In the genomic region with DNA sequence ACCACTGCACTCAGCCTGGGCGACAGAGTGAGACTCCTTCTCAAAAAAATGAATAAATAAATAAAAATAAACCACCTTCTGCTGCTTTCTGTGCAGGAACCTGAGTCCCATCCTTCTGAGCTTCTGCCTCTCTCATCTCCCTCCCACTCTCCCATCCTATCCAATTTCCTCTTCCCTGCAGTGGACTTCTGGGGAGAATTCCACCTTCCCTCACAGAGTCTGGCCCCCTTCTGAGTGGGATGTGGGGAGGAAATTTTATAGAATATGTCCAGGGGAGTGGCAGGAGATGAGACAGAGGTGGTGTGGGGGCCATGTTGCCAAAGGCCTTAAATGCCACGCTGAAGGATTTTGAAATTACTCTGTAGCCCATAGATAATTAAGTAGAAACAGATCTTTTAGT, we compare ENCODE assay signal across 16 cellular contexts. TPM values are rescaled to one million over a fixed set of nuclear protein-coding genes. Genes with fewer than 3 reads are reported as not detected.
DNase-seq lines count a peak whose midpoint lies in the region; ATAC-seq and TF ChIP-seq lines count a peak whose summit lies in the region.
"Had no signal": no experiment of that assay in that cellular context is flagged by ENCODE, and none has a peak within 500 bp of the region (broad histone marks: within the 10 kb centered on the region; RNA-seq: fewer than 3 reads in every experiment).

No MANE protein-coding gene starts in this region.

- H3K27ac ChIP-seq in HEK293 (ENCODE audit: extremely low read depth, low read depth, low read length) (no peak overlapping the region), upper lobe of left lung (peak overlapping the region in 3 of 4 donors; percentile 17 to 72 (median 69))
- H3K27ac ChIP-seq: 22Rv1, BLaER1 had no signal

- H3K9me3 ChIP-seq in HEK293 (ENCODE audit: control insufficient read depth, insufficient read depth, low read depth, low read length): no peaks in the 10 kb centered on the region
- H3K9me3 ChIP-seq in upper lobe of left lung: no peaks in the 10 kb centered on the region
- H3K9me3 ChIP-seq: A549, BLaER1 had no signal

- DNase-seq in AG08396 (ENCODE audit: low spot score) (peak; percentile 0), upper lobe of left lung (no peak), SW 1271 (lab: John Stamatoyannopoulos, UW) (no peak)
- DNase-seq: BE2C; C1 segment of cervical spinal cord; CD4-positive, alpha-beta memory T cell; CD4-positive, CD25-positive, alpha-beta regulatory T cell; CD8-positive, alpha-beta memory T cell; COR-L47; DMS79 treated with DMSO at 0.1 percent for 48 hours; GF-D8 had no signal

- H3K36me3 ChIP-seq in HEK293 (ENCODE audit: control insufficient read depth in 2 of 2, insufficient read depth in 1 of 2, low read length in 2 of 2) (no peaks in the 10 kb centered on the region), upper lobe of left lung (no peaks in the 10 kb centered on the region)
- H3K36me3 ChIP-seq: BE2C, BLaER1 had no signal

- TF ChIP-seq CTCF in HEK293 (tag by site-specific recombination; IDR thresholded peaks at IDR 0.05): no peak
- TF ChIP-seq CTCF in upper lobe of left lung (IDR thresholded peaks at IDR 0.05): no peak

- POLR2A ChIA-PET in HEK293 (lab: Yijun Ruan, JAX): no interaction called here

- CTCF ChIA-PET in HEK293 (lab: Yijun Ruan, JAX): interaction anchor here (0.7 to 4.2 kb wide), 7 partner anchors 22 to 1320 kb away, joined by 3 to 30 read pairs (median 3); a partner anchor contains a TSS

- H3K4me3 ChIP-seq in HEK293 (ENCODE audit: low read depth, low read length) (no peak overlapping the region), upper lobe of left lung (no peak overlapping the region)
- H3K4me3 ChIP-seq: A549, BLaER1 had no signal

- 80 to 82% methylated on average over 2 of the region's 2 CpGs for WGBS in upper lobe of left lung, 2 donors

- no peak for TF ChIP-seq POLR2A in upper lobe of left lung (IDR thresholded peaks at IDR 0.05)

- no peak for TF ChIP-seq EP300 in upper lobe of left lung (IDR thresholded peaks at IDR 0.05)

- peaks cover 0 to 5% (median under 1%) of the 10 kb centered on the region in 4 donors for H3K27me3 ChIP-seq in upper lobe of left lung
- H3K27me3 ChIP-seq: BE2C had no signal

- H3K4me1 ChIP-seq in HEK293 (ENCODE audit: control insufficient read depth, insufficient read depth, low read length) (0 out of 2 replicates have a peak, but pooled peaks cover 4% of the 10 kb centered on the region), upper lobe of left lung (peaks cover 32 to 61% (median 43%) of the 10 kb centered on the region in 4 donors)

- no peak for ATAC-seq in upper lobe of left lung (ENCODE audit: low FRiP score in 2 of 2)
- ATAC-seq in HG02885 (IDR thresholded peaks at IDR 0.05; ENCODE audit: poor library complexity, unreplicated experiment): no peak
- ATAC-seq: A549 had no signal

TF ChIP-seq in HEK293, 187 proteins besides CTCF, POLR2A, EP300 and RAD21:
- TF ChIP-seq ZNF169 (tag by site-specific recombination; IDR thresholded peaks at IDR 0.05) (no peak), KLF10 (tag by site-specific recombination; IDR thresholded peaks at IDR 0.05) (no peak), ZIC2 (tag by site-specific recombination; IDR thresholded peaks at IDR 0.05) (peak; percentile 77), ZNF335 (tag by site-specific recombination; conservative IDR thresholded peaks at IDR 0.05) (no peak), ZFHX2 (tag by site-specific recombination; conservative IDR thresholded peaks at IDR 0.05) (peak; percentile 65), GLIS1 (tag by site-specific recombination; IDR thresholded peaks at IDR 0.05) (peak; percentile 27; the same call in 1 of the 2 replicates), EGR2 (tag by site-specific recombination; IDR thresholded peaks at IDR 0.05; ENCODE audit: low read depth) (peak; percentile 86), ZNF571 (tag by site-specific recombination; IDR thresholded peaks at IDR 0.05) (no peak), REPIN1 (tag by site-specific recombination; IDR thresholded peaks at IDR 0.05; ENCODE audit: low read depth) (no peak)

RNA-seq across cellular contexts. Expression of a gene that starts 5.4 kb away (rescaled TPM):
- total RNA-seq in upper lobe of left lung: 100 to 1,000 TPM; 131 to 226 (median 164) TPM

RNA-seq across cellular contexts. Expression of a gene that starts 13.3 kb away (rescaled TPM):
- total RNA-seq in upper lobe of left lung: 10 to 100 TPM; 19.9 to 49.9 (median 42.7) TPM

RNA-seq across cellular contexts. Expression of a gene that starts 18.0 kb away (rescaled TPM):
- 100 to 1,000 TPM in 2 of 6 donors, 10 to 100 TPM in 3, not detected in 1; 25.1 to 112 (median 67.5) TPM for total RNA-seq in upper lobe of left lung

RNA-seq across cellular contexts. Expression of a gene that starts 43.7 kb away (rescaled TPM):
- total RNA-seq in upper lobe of left lung: 1 to 10 TPM in 4 of 6 donors, under 1 TPM in 2; 0.33 to 2.1 (median 1.4) TPM

RNA-seq across cellular contexts. Expression of a gene that starts 50.8 kb away (rescaled TPM):
- total RNA-seq in upper lobe of left lung: 100 to 1,000 TPM in 4 of 6 donors, 10 to 100 TPM in 2; 47.1 to 166 (median 131) TPM
